In genomic region chr1:161200992-161201827, GRCh38 we compare ENCODE assay signal across 8 cellular contexts. TPM values are rescaled to one million over a fixed set of nuclear protein-coding genes. Genes with fewer than 3 reads are reported as not detected.
DNase-seq lines count a peak whose midpoint lies in the region; ATAC-seq and TF ChIP-seq lines count a peak whose summit lies in the region.

No MANE protein-coding gene starts in this region.

- no peak for ATAC-seq in GM18873 (IDR thresholded peaks at IDR 0.05; ENCODE audit: low FRiP score, unreplicated experiment)

- H3K4me2 ChIP-seq in smooth muscle cell: peak overlapping the region; percentile 96

- 36 to 50% (median 44%) methylated on average over 12 to 13 of the region's 13 CpGs for WGBS in adrenal gland, 4 donors
- 85% methylated on average over 13 of the region's 13 CpGs for WGBS in smooth muscle cell (ENCODE audit: low lambda C conversion rate)

- H3K27ac ChIP-seq in adrenal gland (peak overlapping the region; percentile 86 to 99 (median 93)), iPS-20b (ENCODE audit: low read length) (peak overlapping the region; percentile 86), smooth muscle cell (ENCODE audit: low read depth) (peak overlapping the region; percentile 92)

- H3K27me3 ChIP-seq in adrenal gland: no peaks in the 10 kb centered on the region
- H3K27me3 ChIP-seq in iPS-20b (ENCODE audit: insufficient read depth, low read length): no peaks in the 10 kb centered on the region
- no peaks in the 10 kb centered on the region for H3K27me3 ChIP-seq in smooth muscle cell (ENCODE audit: low read depth)

- peaks cover 11% of the 10 kb centered on the region for H3F3A ChIP-seq in smooth muscle cell (ENCODE audit: low read depth)

- DNase-seq in AG09319 (ENCODE audit: extremely low read depth, low read depth): peak; percentile 43
- DNase-seq in HS-5 (ENCODE audit: low read depth): peak; percentile 80
- DNase-seq in adrenal gland: peak in 6 of 7 donors; percentile 68 to 86 (median 72)
- no peak for DNase-seq in smooth muscle cell (lab: John Stamatoyannopoulos, UW; ENCODE audit: unreplicated experiment)
- DNase-seq in NCI-H345 (lab: John Stamatoyannopoulos, UW): no peak
- no peak for DNase-seq in activated CD8-positive, alpha-beta memory T cell treated with anti-CD3 and anti-CD28 coated beads, Interleukin-2, amount 50 U/mL, for 48 hours

- H3K4me3 ChIP-seq in adrenal gland: peak overlapping the region in 2 of 4 donors; percentile 68 to 78
- peak overlapping the region; percentile 80; the same call in 1 of the 2 replicates for H3K4me3 ChIP-seq in iPS-20b (ENCODE audit: low read length)
- H3K4me3 ChIP-seq in smooth muscle cell: peak overlapping the region; percentile 77

- TF ChIP-seq CTCF in AG09319 (IDR thresholded peaks at IDR 0.05; ENCODE audit: low read depth, low read length): no peak
- no peak for TF ChIP-seq CTCF in adrenal gland (IDR thresholded peaks at IDR 0.05)
- TF ChIP-seq CTCF in smooth muscle cell (IDR thresholded peaks at IDR 0.05; ENCODE audit: borderline replicate concordance, insufficient read depth, poor library complexity, severe bottlenecking): no peak

- H3K9ac ChIP-seq in iPS-20b (ENCODE audit: low read depth, low read length) (peak overlapping the region; percentile 96; the same call in 1 of the 2 replicates), smooth muscle cell (ENCODE audit: low read depth) (peak overlapping the region; percentile 72)

- H3K79me2 ChIP-seq in smooth muscle cell (ENCODE audit: low read depth): peaks cover 24% of the 10 kb centered on the region

- TF ChIP-seq POLR2A in adrenal gland (IDR thresholded peaks at IDR 0.05): no peak

- H3K4me1 ChIP-seq in adrenal gland (replicated peaks in 1 of 2) (peaks cover 42 to 80% of the 10 kb centered on the region in 2 donors), iPS-20b (ENCODE audit: insufficient read depth, low read length) (peaks cover 47% of the 10 kb centered on the region), smooth muscle cell (ENCODE audit: low read depth) (peaks cover 52% of the 10 kb centered on the region)

- H4K20me1 ChIP-seq in smooth muscle cell (ENCODE audit: low read depth): no peaks in the 10 kb centered on the region

- H3K36me3 ChIP-seq in adrenal gland (replicated peaks in 1 of 2): peaks cover 0 to 23% of the 10 kb centered on the region in 2 donors
- H3K36me3 ChIP-seq in iPS-20b (ENCODE audit: insufficient read depth, low read depth, low read length): peaks cover 29% of the 10 kb centered on the region
- H3K36me3 ChIP-seq in smooth muscle cell (ENCODE audit: low read depth): no peaks in the 10 kb centered on the region

- intact Hi-C loops in adrenal gland (cut with DNase I): no loop called here

- no peaks in the 10 kb centered on the region for H3K9me3 ChIP-seq in adrenal gland (replicated peaks in 1 of 3)
- H3K9me3 ChIP-seq in iPS-20b (ENCODE audit: insufficient read depth, low read depth, low read length): no peaks in the 10 kb centered on the region
- H3K9me3 ChIP-seq in smooth muscle cell (replicated peaks; ENCODE audit: low read depth): no peaks in the 10 kb centered on the region

- peak overlapping the region; percentile 78 for H2AFZ ChIP-seq in smooth muscle cell (ENCODE audit: low read depth)

RNA-seq across cellular contexts. Expression of gene NDUFS2, which starts 1.0 kb away (rescaled TPM):
- total RNA-seq in adrenal gland: 100 to 1,000 TPM; 133 to 305 (median 174) TPM
- polyA plus RNA-seq in adrenal gland: 100 to 1,000 TPM in 1 of 3 donors, 10 to 100 TPM in 2; 78.3 to 175 (median 99.2) TPM
- 54.3 and 58.1 TPM in 2 replicates for total RNA-seq in smooth muscle cell
- polyA plus RNA-seq in smooth muscle cell: 136 and 139 TPM in 2 replicates

RNA-seq across cellular contexts. Expression of gene ADAMTS4, which starts 2.4 kb away (rescaled TPM):
- total RNA-seq in adrenal gland (10 to 100 TPM in 6 of 8 donors, 1 to 10 TPM in 2; 1.1 to 29.2 (median 10.8) TPM), smooth muscle cell (11.5 and 17.1 TPM in 2 replicates)
- polyA plus RNA-seq in adrenal gland (10 to 100 TPM in 1 of 3 donors, 1 to 10 TPM in 2; 1.7 to 16.1 (median 9.3) TPM), smooth muscle cell (17.7 and 28.3 TPM in 2 replicates)

RNA-seq across cellular contexts. Expression of gene FCER1G, which starts 13.9 kb away (rescaled TPM):
- 100 to 1,000 TPM in 4 of 8 donors, 10 to 100 TPM in 4; 46.7 to 239 (median 92.4) TPM for total RNA-seq in adrenal gland
- 100 to 1,000 TPM; 127 to 232 (median 180) TPM for polyA plus RNA-seq in adrenal gland
- not detected in 2 replicates for total RNA-seq in smooth muscle cell
- polyA plus RNA-seq in smooth muscle cell: 0.78 and 0.98 TPM in 2 replicates

RNA-seq across cellular contexts. Expression of gene APOA2, which starts 22.2 kb away (rescaled TPM):
- 1 to 10 TPM in 2 of 8 donors, under 1 TPM in 1, not detected in 5; 0.60 to 2.0 (median 1.5) TPM for total RNA-seq in adrenal gland
- 1 to 10 TPM in 1 of 3 donors, not detected in 2; 4.1 TPM for polyA plus RNA-seq in adrenal gland
- total RNA-seq in smooth muscle cell: not detected in 2 replicates
- 1.6 and 3.6 TPM in 2 replicates for polyA plus RNA-seq in smooth muscle cell

RNA-seq across cellular contexts. Expression of gene B4GALT3, which starts 23.9 kb away (rescaled TPM):
- total RNA-seq in adrenal gland: 10 to 100 TPM; 25.8 to 34.2 (median 29.8) TPM
- polyA plus RNA-seq in adrenal gland: 10 to 100 TPM; 21.9 to 35.9 (median 26.6) TPM
- total RNA-seq in smooth muscle cell: 21.4 and 21.9 TPM in 2 replicates
- polyA plus RNA-seq in smooth muscle cell: 44.9 and 47.0 TPM in 2 replicates

Comparison
In these comparisons a context has a peak if more than half of its experiments do, and no peak if none do; other contexts are left out.
1. DNase-seq: peak in AG09319 (single experiment), HS-5 (single experiment) and adrenal gland (6 of 7); none in smooth muscle cell (single experiment), NCI-H345 (single experiment) and activated CD8-positive, alpha-beta memory T cell treated with anti-CD3 and anti-CD28 coated beads, Interleukin-2, amount 50 U/mL, for 48 hours (single experiment).
2. RNA of gene FCER1G, which starts 13.9 kb away (total RNA-seq): 46.7 to 239 TPM in adrenal gland; not detected in smooth muscle cell; every median in the first group is over 10 times any median in the second.
3. Peak in every context shown above with its lines, with median percentiles within 50 percentile points of each other: H3K27ac ChIP-seq.